In the genomic region with DNA sequence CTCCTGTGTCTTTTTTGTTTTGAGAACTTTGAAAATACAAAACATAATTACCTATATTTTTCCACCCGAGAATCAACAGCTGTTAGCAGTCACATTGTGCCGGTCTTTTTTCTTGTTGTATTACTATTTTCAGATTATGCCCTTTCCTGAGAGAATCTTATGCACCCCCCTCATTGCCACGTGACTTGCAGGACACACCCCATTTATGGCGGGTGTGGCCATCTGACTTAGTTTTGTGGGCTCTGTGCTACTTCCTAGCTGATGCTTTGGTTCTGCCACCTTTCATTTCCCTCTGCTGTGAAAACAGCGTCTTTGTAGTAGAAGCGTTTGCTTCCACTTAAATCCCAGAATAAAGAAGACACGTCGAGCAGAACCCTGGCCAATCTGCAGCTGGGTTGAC, we compare ENCODE assay signal across 18 cellular contexts.
A peak's percentile ranks its signal among the peaks of the same experiment; 100 is the strongest.
DNase-seq lines count a peak whose midpoint lies in the region; ATAC-seq and TF ChIP-seq lines count a peak whose summit lies in the region.
"Had no signal": no experiment of that assay in that cellular context is flagged by ENCODE, and none has a peak within 500 bp of the region (broad histone marks: within the 10 kb centered on the region; RNA-seq: fewer than 3 reads in every experiment).

No MANE protein-coding gene starts in this region.

- 0 out of 2 replicates have a peak, but pooled peaks cover 4% of the 10 kb centered on the region for H3F3A ChIP-seq in GM23338 (replicated peaks; ENCODE audit: low read depth)

- TF ChIP-seq CTCF in GM23338 (conservative IDR thresholded peaks at IDR 0.05; ENCODE audit: low read depth in 2 of 2): no peak
- TF ChIP-seq CTCF in RWPE1 (conservative IDR thresholded peaks at IDR 0.05; ENCODE audit: low read depth): no peak

- no peak overlapping the region for H3K4me2 ChIP-seq in GM23338
- H3K4me2 ChIP-seq: BLaER1 had no signal

- DNase-seq in GM23338 (ENCODE audit: low spot score) (no peak), MV-4-11 (lab: John Stamatoyannopoulos, UW) (peak; percentile 65), RWPE1 (ENCODE audit: low spot score) (peak; percentile 29), left lobe of liver (ENCODE audit: low spot score) (peak; percentile 11), T1000 (lab: John Stamatoyannopoulos, UW) (no peak), aorta (no peak), Right ventricle myocardium superior (no peak)
- DNase-seq in activated CD4-positive, alpha-beta T cell treated with anti-CD3 and anti-CD28 coated beads for 36 hours: no peak
- DNase-seq: 8988T; CD8-positive, alpha-beta memory T cell; NCI-H1436; NCI-H2081 treated with DMSO at 0.1 percent for 48 hours; NCI-H2227 treated with DMSO at 0.1 percent for 48 hours; NCI-H524 treated with DMSO at 0.1 percent for 48 hours; NK-92 treated with Interleukin-12 subunit alpha and Interleukin-12 subunit beta, amount 100 ng/mL, for 24 hours; Peyer's patch; SIG-M5 had no signal

- WGBS in aorta, 2 donors: 68 to 74% methylated on average over 8 of the region's 8 CpGs

- peaks cover 32% of the 10 kb centered on the region for H3K4me1 Mint-ChIP-seq in GM23338
- H3K4me1 Mint-ChIP-seq in activated CD4-positive, alpha-beta T cell treated with anti-CD3 and anti-CD28 coated beads for 36 hours: no peaks in the 10 kb centered on the region

- H3K9me3 ChIP-seq in aorta (ENCODE audit: control insufficient read depth, low read length): no peaks in the 10 kb centered on the region
- H3K9me3 ChIP-seq: BLaER1, Peyer's patch had no signal

- H3K36me3 ChIP-seq in GM23338 (ENCODE audit: insufficient read depth) (no peaks in the 10 kb centered on the region; the same call in 1 of the 2 replicates), aorta (ENCODE audit: control insufficient read depth in 1 of 2, insufficient read depth in 2 of 2, low read length in 1 of 2) (no peaks in the 10 kb centered on the region)
- H3K36me3 ChIP-seq: BLaER1, Peyer's patch had no signal

- intact Hi-C loops in aorta (cut with DNase I): no loop called here
- intact Hi-C loops in Right ventricle myocardium superior (cut with DNase I): no loop called here
- intact Hi-C loops in activated CD4-positive, alpha-beta T cell treated with anti-CD3 and anti-CD28 coated beads for 36 hours (cut with DNase I, micrococcal nuclease): no loop called here

- POLR2A ChIA-PET in RWPE1 (lab: Yijun Ruan, JAX; ENCODE audit: low non-redundant PET): no interaction called here
- POLR2A ChIA-PET in activated CD4-positive, alpha-beta T cell treated with anti-CD3 and anti-CD28 coated beads for 36 hours (lab: Charles Lee): no interaction called here

- ATAC-seq in GM23338 (no peak), left lobe of liver (no peak), aorta (ENCODE audit: low FRiP score) (no peak), Right ventricle myocardium superior (ENCODE audit: poor library complexity) (no peak)
- ATAC-seq in activated CD4-positive, alpha-beta T cell treated with anti-CD3 and anti-CD28 coated beads for 36 hours: no peak

- H3K27ac ChIP-seq in GM23338 (ENCODE audit: low read depth): no peak overlapping the region
- H3K27ac ChIP-seq in RWPE1: no peak overlapping the region
- H3K27ac ChIP-seq in aorta (ENCODE audit: low read depth in 1 of 2, low read length in 2 of 2): no peak overlapping the region
- H3K27ac ChIP-seq: BLaER1, Peyer's patch had no signal

- H3K9me3 Mint-ChIP-seq in GM23338: peaks cover 10% of the 10 kb centered on the region
- no peaks in the 10 kb centered on the region for H3K9me3 Mint-ChIP-seq in activated CD4-positive, alpha-beta T cell treated with anti-CD3 and anti-CD28 coated beads for 36 hours (ENCODE audit: low read depth)
- H3K9me3 Mint-ChIP-seq: CD8-positive, alpha-beta memory T cell had no signal

- H3K27me3 Mint-ChIP-seq in GM23338 (ENCODE audit: insufficient read depth, low read depth, poor library complexity): peaks cover 6% of the 10 kb centered on the region
- peaks cover 4% of the 10 kb centered on the region for H3K27me3 Mint-ChIP-seq in activated CD4-positive, alpha-beta T cell treated with anti-CD3 and anti-CD28 coated beads for 36 hours

- no peak overlapping the region for H3K4me3 ChIP-seq in GM23338
- no peak overlapping the region for H3K4me3 ChIP-seq in aorta (ENCODE audit: low read length in 2 of 2)
- H3K4me3 ChIP-seq: BLaER1, Peyer's patch had no signal

- H3K27me3 ChIP-seq in GM23338 (ENCODE audit: insufficient read depth) (peaks cover 11% of the 10 kb centered on the region), aorta (ENCODE audit: control insufficient read depth in 1 of 2, insufficient read depth in 2 of 2, low read length in 1 of 2) (no peaks in the 10 kb centered on the region)
- H3K27me3 ChIP-seq: BLaER1, Peyer's patch had no signal

- H4K20me1 ChIP-seq in GM23338 (replicated peaks; ENCODE audit: insufficient read depth): no peaks in the 10 kb centered on the region
- H4K20me1 ChIP-seq: BLaER1 had no signal

- peaks cover 11% of the 10 kb centered on the region; the same call in 2 of the 3 replicates for H3K36me3 Mint-ChIP-seq in GM23338 (ENCODE audit: low read depth)
- no peaks in the 10 kb centered on the region for H3K36me3 Mint-ChIP-seq in activated CD4-positive, alpha-beta T cell treated with anti-CD3 and anti-CD28 coated beads for 36 hours (ENCODE audit: low read depth)
- H3K36me3 Mint-ChIP-seq: CD8-positive, alpha-beta memory T cell had no signal

- H3K79me2 ChIP-seq in GM23338 (replicated peaks; ENCODE audit: insufficient read depth): no peaks in the 10 kb centered on the region

- no peaks in the 10 kb centered on the region for H3K9me2 ChIP-seq in GM23338 (ENCODE audit: insufficient read depth)

- peaks cover 29% of the 10 kb centered on the region for H3K4me1 ChIP-seq in GM23338 (ENCODE audit: insufficient read depth)
- H3K4me1 ChIP-seq in aorta (ENCODE audit: control insufficient read depth in 1 of 2, insufficient read depth in 2 of 2, low read length in 2 of 2): no peaks in the 10 kb centered on the region
- H3K4me1 ChIP-seq: BLaER1, Peyer's patch had no signal

- H2AFZ ChIP-seq in GM23338: 0 out of 2 replicates have a peak overlapping the region, but pooled peaks have one; percentile 57

- no peak overlapping the region for H3K27ac Mint-ChIP-seq in GM23338
- no peak overlapping the region for H3K27ac Mint-ChIP-seq in activated CD4-positive, alpha-beta T cell treated with anti-CD3 and anti-CD28 coated beads for 36 hours
- H3K27ac Mint-ChIP-seq: CD8-positive, alpha-beta memory T cell had no signal

- H3K4me3 Mint-ChIP-seq in GM23338: no peak overlapping the region
- no peak overlapping the region for H3K4me3 Mint-ChIP-seq in activated CD4-positive, alpha-beta T cell treated with anti-CD3 and anti-CD28 coated beads for 36 hours
- H3K4me3 Mint-ChIP-seq: CD8-positive, alpha-beta memory T cell had no signal

- CTCF ChIA-PET in RWPE1 (lab: Yijun Ruan, JAX): no interaction called here
- CTCF ChIA-PET in activated CD4-positive, alpha-beta T cell treated with anti-CD3 and anti-CD28 coated beads for 36 hours (lab: Charles Lee): interaction anchor here (0.7 kb wide), 1 partner anchor 411 kb away, joined by 3 read pairs; no protein-coding TSS in a partner anchor

TF ChIP-seq in GM23338, 12 proteins besides CTCF, POLR2A, EP300 and RAD21 (continues in another document):
- TF ChIP-seq CREB1 (CRISPR knock-in tag; IDR thresholded peaks at IDR 0.05; ENCODE audit: low read depth) (no peak), ZNF331 (CRISPR knock-in tag; IDR thresholded peaks at IDR 0.05; ENCODE audit: low read depth) (no peak), EZH2phosphoT487 (IDR thresholded peaks at IDR 0.05; ENCODE audit: unreplicated experiment) (no peak), EZH2 (IDR thresholded peaks at IDR 0.05; ENCODE audit: low read depth, unreplicated experiment) (no peak), ETS1 (IDR thresholded peaks at IDR 0.05) (no peak)
- TF ChIP-seq, protein P1, sequence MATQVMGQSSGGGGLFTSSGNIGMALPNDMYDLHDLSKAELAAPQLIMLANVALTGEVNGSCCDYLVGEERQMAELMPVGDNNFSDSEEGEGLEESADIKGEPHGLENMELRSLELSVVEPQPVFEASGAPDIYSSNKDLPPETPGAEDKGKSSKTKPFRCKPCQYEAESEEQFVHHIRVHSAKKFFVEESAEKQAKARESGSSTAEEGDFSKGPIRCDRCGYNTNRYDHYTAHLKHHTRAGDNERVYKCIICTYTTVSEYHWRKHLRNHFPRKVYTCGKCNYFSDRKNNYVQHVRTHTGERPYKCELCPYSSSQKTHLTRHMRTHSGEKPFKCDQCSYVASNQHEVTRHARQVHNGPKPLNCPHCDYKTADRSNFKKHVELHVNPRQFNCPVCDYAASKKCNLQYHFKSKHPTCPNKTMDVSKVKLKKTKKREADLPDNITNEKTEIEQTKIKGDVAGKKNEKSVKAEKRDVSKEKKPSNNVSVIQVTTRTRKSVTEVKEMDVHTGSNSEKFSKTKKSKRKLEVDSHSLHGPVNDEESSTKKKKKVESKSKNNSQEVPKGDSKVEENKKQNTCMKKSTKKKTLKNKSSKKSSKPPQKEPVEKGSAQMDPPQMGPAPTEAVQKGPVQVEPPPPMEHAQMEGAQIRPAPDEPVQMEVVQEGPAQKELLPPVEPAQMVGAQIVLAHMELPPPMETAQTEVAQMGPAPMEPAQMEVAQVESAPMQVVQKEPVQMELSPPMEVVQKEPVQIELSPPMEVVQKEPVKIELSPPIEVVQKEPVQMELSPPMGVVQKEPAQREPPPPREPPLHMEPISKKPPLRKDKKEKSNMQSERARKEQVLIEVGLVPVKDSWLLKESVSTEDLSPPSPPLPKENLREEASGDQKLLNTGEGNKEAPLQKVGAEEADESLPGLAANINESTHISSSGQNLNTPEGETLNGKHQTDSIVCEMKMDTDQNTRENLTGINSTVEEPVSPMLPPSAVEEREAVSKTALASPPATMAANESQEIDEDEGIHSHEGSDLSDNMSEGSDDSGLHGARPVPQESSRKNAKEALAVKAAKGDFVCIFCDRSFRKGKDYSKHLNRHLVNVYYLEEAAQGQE (IDR thresholded peaks at IDR 0.05; ENCODE audit: unreplicated experiment): no peak

Comparison
In these comparisons a context has a peak if more than half of its experiments do, and no peak if none do; other contexts are left out.
1. DNase-seq: peak in MV-4-11 (single experiment), RWPE1 (single experiment) and left lobe of liver (single experiment); none in GM23338 (single experiment), T1000 (single experiment), aorta (0 of 2), Right ventricle myocardium superior (single experiment) and activated CD4-positive, alpha-beta T cell treated with anti-CD3 and anti-CD28 coated beads for 36 hours (single experiment).